Comparison of ENCODE assay signal across 11 cellular contexts in genomic region chr2:21372654-21373053, GRCh38.
A peak's percentile ranks its signal among the peaks of the same experiment; 100 is the strongest.
DNase-seq lines count a peak whose midpoint lies in the region; ATAC-seq and TF ChIP-seq lines count a peak whose summit lies in the region.
"Had no signal": no experiment of that assay in that cellular context is flagged by ENCODE, and none has a peak within 500 bp of the region (broad histone marks: within the 10 kb centered on the region; RNA-seq: fewer than 3 reads in every experiment).

No MANE protein-coding gene starts in this region.

- H3K27me3 ChIP-seq in CD4-positive, alpha-beta memory T cell (ENCODE audit: insufficient read depth, low read length): no peaks in the 10 kb centered on the region

- no peak overlapping the region for H3K4me3 Mint-ChIP-seq in HFFc6
- no peak overlapping the region for H3K4me3 Mint-ChIP-seq in CD4-positive, alpha-beta memory T cell

- POLR2A ChIA-PET in CD4-positive, alpha-beta memory T cell (lab: Charles Lee; ENCODE audit: partially characterized antibody): no interaction called here

- intact Hi-C loops in CD4-positive, alpha-beta memory T cell (cut with micrococcal nuclease): no loop called here

- no peaks in the 10 kb centered on the region for H3K9me3 ChIP-seq in CD4-positive, alpha-beta memory T cell (ENCODE audit: control insufficient read depth in 1 of 2, low read length in 2 of 2)
- H3K9me3 ChIP-seq: thoracic aorta had no signal

- H3K36me3 Mint-ChIP-seq in HFFc6 (ENCODE audit: low read depth): no peaks in the 10 kb centered on the region
- H3K36me3 Mint-ChIP-seq in CD4-positive, alpha-beta memory T cell: no peaks in the 10 kb centered on the region

- peak; percentile 19 for DNase-seq in Daoy (ENCODE audit: low read depth)
- no peak for DNase-seq in HFFc6
- peak; percentile 87 for DNase-seq in SK-MEL-5 (ENCODE audit: low read depth, low spot score)
- DNase-seq in left kidney (ENCODE audit: low read depth, low spot score): peak; percentile 27
- DNase-seq in CD4-positive, alpha-beta memory T cell: no peak
- no peak for DNase-seq in T-helper 1 cell
- DNase-seq: activated CD8-positive, alpha-beta memory T cell treated with anti-CD3 and anti-CD28 coated beads, Interleukin-2, amount 50 U/mL, for 4 hours; NCI-H1105 had no signal

- no peak overlapping the region for H3K4me3 ChIP-seq in CD4-positive, alpha-beta memory T cell (ENCODE audit: low read length in 2 of 2)
- H3K4me3 ChIP-seq: thoracic aorta had no signal

- H3K9me3 Mint-ChIP-seq in HFFc6: peaks cover 26% of the 10 kb centered on the region
- peaks cover 0 to 10% (median 1%) of the 10 kb centered on the region in 8 donors for H3K9me3 Mint-ChIP-seq in CD4-positive, alpha-beta memory T cell

- H3K4me1 ChIP-seq in CD4-positive, alpha-beta memory T cell (ENCODE audit: insufficient read depth, low read length): no peaks in the 10 kb centered on the region

- in situ Hi-C loops in SK-MEL-5 (cut with HindIII; ENCODE audit: low pct_unique_long_range_greater_than_20kb, low sequenced_read_pairs): no loop called here

- no peak overlapping the region for H3K27ac ChIP-seq in CD4-positive, alpha-beta memory T cell (ENCODE audit: low read depth, low read length)
- H3K27ac ChIP-seq: thoracic aorta had no signal

- H3K27ac Mint-ChIP-seq in HFFc6: no peak overlapping the region
- no peak overlapping the region for H3K27ac Mint-ChIP-seq in CD4-positive, alpha-beta memory T cell

- ATAC-seq in HG03571 (IDR thresholded peaks at IDR 0.05; ENCODE audit: unreplicated experiment) (no peak), GM21526 (IDR thresholded peaks at IDR 0.05; ENCODE audit: low FRiP score, unreplicated experiment) (no peak)

- CTCF ChIA-PET in CD4-positive, alpha-beta memory T cell (lab: Charles Lee; ENCODE audit: partially characterized antibody): no interaction called here

- H3K4me1 Mint-ChIP-seq in HFFc6 (ENCODE audit: low read depth): no peaks in the 10 kb centered on the region
- no peaks in the 10 kb centered on the region for H3K4me1 Mint-ChIP-seq in CD4-positive, alpha-beta memory T cell

- no peaks in the 10 kb centered on the region for H3K27me3 Mint-ChIP-seq in HFFc6 (ENCODE audit: insufficient read depth)
- H3K27me3 Mint-ChIP-seq in CD4-positive, alpha-beta memory T cell: no peaks in the 10 kb centered on the region

- no peaks in the 10 kb centered on the region for H3K36me3 ChIP-seq in CD4-positive, alpha-beta memory T cell (ENCODE audit: insufficient read depth, low read length)
- H3K36me3 ChIP-seq: thoracic aorta had no signal

- peak; percentile 9; the same call in 1 of the 2 replicates for TF ChIP-seq CTCF in HFFc6 (IDR thresholded peaks at IDR 0.05)

Comparison
In these comparisons a context has a peak if more than half of its experiments do, and no peak if none do; other contexts are left out.
1. DNase-seq: peak in Daoy (single experiment), SK-MEL-5 (single experiment) and left kidney (single experiment); none in HFFc6 (single experiment), CD4-positive, alpha-beta memory T cell (0 of 5) and T-helper 1 cell (0 of 5).